In the genomic region with DNA sequence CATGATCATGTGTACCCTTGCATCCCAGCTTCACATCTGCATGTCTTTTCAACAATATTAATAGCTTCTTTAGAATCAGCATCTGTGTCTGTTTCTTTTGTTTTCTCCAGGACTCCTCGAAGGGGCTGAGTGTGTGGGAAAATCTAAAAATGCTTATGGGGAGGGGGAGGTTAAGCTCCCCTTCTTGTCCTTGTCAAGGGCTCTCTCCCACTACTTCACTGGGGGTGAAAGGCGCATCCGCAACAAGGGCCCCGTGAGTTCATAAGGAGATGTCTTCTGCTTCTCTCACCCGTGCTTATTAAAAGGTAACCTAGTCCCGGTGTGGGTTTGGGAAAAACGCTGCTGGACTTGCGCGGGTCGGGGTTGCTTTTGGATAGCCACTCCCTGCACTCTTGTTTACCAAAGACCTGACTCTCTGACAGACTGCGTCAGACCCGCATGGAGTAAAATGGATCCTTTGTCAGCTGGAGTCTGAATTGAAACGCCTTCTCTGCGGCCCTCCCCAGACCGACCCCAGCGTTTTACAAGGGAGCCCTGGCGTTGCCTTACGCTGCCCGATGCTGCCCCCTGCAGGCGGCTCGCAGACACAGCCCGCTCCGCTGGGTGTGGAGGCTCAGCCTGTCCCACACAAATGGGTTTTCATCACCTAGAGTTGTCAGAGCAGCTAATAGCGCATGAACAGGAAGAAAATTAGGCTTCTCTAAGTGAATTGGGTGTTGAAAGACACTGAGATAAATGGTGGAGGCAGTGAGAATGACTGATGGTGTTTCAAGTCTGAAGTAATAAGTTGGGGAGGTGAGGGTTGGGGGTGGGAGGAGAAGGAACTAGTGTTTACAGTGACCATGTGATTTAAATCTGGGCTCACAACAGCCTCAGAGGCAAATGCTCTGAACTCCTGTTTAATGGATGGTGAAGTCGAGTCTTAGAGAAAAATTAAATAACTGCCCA, we compare ENCODE assay signal across 8 cellular contexts.
DNase-seq lines count a peak whose midpoint lies in the region; ATAC-seq and TF ChIP-seq lines count a peak whose summit lies in the region.

No MANE protein-coding gene starts in this region.

- peak; percentile 36 for DNase-seq in AG04449 (ENCODE audit: low read depth, low spot score)
- DNase-seq in NCI-H226: peak; percentile 78
- DNase-seq in activated CD4-positive, CD25-positive, alpha-beta regulatory T cell treated with anti-CD3 and anti-CD28 coated beads, Interleukin-2, amount 50 U/mL, for 72 hours: peak; percentile 93
- peak; percentile 90 for DNase-seq in cerebellar cortex (ENCODE audit: low spot score)
- peak; percentile 84 for DNase-seq in kidney tubule cell (ENCODE audit: low spot score)
- DNase-seq in stimulated activated CD4-positive, alpha-beta T cell treated with anti-CD3 and anti-CD28 coated beads, Interleukin-1b, Interleukin-23, amount 100 ng/mL, for 4 hours (ENCODE audit: low read depth in 2 of 2): peak; percentile 91 to 92

- POLR2A ChIA-PET in AG04449 (lab: Yijun Ruan, JAX): interaction anchor here (0.8 to 2.8 kb wide), 8 partner anchors 46 to 230 kb away, joined by 3 to 26 read pairs (median 4); a partner anchor contains a TSS

- peak; percentile 98 for TF ChIP-seq CTCF in AG04449 (IDR thresholded peaks at IDR 0.05; ENCODE audit: insufficient read depth, low read length, missing control alignments)

- CTCF ChIA-PET in AG04449 (lab: Yijun Ruan, JAX): interaction anchor here (0.6 to 16.5 kb wide), 73 partner anchors 8 to 630 kb away, joined by 3 to 362 read pairs (median 6); a partner anchor contains a TSS

- ATAC-seq in GM18873 (IDR thresholded peaks at IDR 0.05; ENCODE audit: low FRiP score, unreplicated experiment) (peak; percentile 51), HG03196 (IDR thresholded peaks at IDR 0.05; ENCODE audit: unreplicated experiment) (peak; percentile 57)

- H3K4me3 ChIP-seq in AG04449 (ENCODE audit: low read depth, low read length): peak overlapping the region; percentile 43

Comparison
In these comparisons a context has a peak if more than half of its experiments do, and no peak if none do; other contexts are left out.
1. Peak in every context shown above with its lines: DNase-seq, ATAC-seq and H3K4me3 ChIP-seq.
2. DNase-seq: peak in every context shown above with its lines; median percentile 93 in activated CD4-positive, CD25-positive, alpha-beta regulatory T cell treated with anti-CD3 and anti-CD28 coated beads, Interleukin-2, amount 50 U/mL, for 72 hours; 92 in stimulated activated CD4-positive, alpha-beta T cell treated with anti-CD3 and anti-CD28 coated beads, Interleukin-1b, Interleukin-23, amount 100 ng/mL, for 4 hours; 90 in cerebellar cortex; 84 in kidney tubule cell; 78 in NCI-H226; 36 in AG04449.